ENCODE assay signal across 1 cellular context in genomic region chr12:5546616-5547015, GRCh38.
TF ChIP-seq lines count a peak whose summit lies in the region.

No MANE protein-coding gene starts in this region.

TF ChIP-seq in GM23338, 12 proteins besides CTCF, POLR2A, EP300 and RAD21 (continued from another document):
- TF ChIP-seq ETS1 (IDR thresholded peaks at IDR 0.05) (no peak), POLR2AphosphoS5 (IDR thresholded peaks at IDR 0.05; ENCODE audit: low read depth) (no peak)
- TF ChIP-seq, protein P1, sequence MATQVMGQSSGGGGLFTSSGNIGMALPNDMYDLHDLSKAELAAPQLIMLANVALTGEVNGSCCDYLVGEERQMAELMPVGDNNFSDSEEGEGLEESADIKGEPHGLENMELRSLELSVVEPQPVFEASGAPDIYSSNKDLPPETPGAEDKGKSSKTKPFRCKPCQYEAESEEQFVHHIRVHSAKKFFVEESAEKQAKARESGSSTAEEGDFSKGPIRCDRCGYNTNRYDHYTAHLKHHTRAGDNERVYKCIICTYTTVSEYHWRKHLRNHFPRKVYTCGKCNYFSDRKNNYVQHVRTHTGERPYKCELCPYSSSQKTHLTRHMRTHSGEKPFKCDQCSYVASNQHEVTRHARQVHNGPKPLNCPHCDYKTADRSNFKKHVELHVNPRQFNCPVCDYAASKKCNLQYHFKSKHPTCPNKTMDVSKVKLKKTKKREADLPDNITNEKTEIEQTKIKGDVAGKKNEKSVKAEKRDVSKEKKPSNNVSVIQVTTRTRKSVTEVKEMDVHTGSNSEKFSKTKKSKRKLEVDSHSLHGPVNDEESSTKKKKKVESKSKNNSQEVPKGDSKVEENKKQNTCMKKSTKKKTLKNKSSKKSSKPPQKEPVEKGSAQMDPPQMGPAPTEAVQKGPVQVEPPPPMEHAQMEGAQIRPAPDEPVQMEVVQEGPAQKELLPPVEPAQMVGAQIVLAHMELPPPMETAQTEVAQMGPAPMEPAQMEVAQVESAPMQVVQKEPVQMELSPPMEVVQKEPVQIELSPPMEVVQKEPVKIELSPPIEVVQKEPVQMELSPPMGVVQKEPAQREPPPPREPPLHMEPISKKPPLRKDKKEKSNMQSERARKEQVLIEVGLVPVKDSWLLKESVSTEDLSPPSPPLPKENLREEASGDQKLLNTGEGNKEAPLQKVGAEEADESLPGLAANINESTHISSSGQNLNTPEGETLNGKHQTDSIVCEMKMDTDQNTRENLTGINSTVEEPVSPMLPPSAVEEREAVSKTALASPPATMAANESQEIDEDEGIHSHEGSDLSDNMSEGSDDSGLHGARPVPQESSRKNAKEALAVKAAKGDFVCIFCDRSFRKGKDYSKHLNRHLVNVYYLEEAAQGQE (IDR thresholded peaks at IDR 0.05; ENCODE audit: unreplicated experiment) = no peak
TF ChIP-seq in GM23338: peak in this region for 0.
